ENCODE assay signal across 18 cellular contexts in genomic region chr7:51006483-51007235, GRCh38.
"Had no signal": no experiment of that assay in that cellular context is flagged by ENCODE, and none has a peak within 500 bp of the region (broad histone marks: within the 10 kb centered on the region; RNA-seq: fewer than 3 reads in every experiment).

No MANE protein-coding gene starts in this region.

- H3K9me3 ChIP-seq: breast epithelium, neutrophil, spleen had no signal

- H3K4me3 ChIP-seq: breast epithelium, hepatocyte, spleen had no signal

- H3K79me2 ChIP-seq: hepatocyte had no signal

- H3K4me2 ChIP-seq: hepatocyte had no signal

- H3K9me3 Mint-ChIP-seq: activated naive CD8-positive, alpha-beta T cell treated with anti-CD3 and anti-CD28 coated beads for 36 hours; naive thymus-derived CD8-positive, alpha-beta T cell; stimulated activated memory B cell treated with anti-CD40 and anti-IgM and Interleukin-4, amounts not matched to agents 10 μg/mL and 1 μg/mL and 100 μg/mL, for 72 hours had no signal

- H3K4me3 Mint-ChIP-seq: activated naive CD8-positive, alpha-beta T cell treated with anti-CD3 and anti-CD28 coated beads for 36 hours; naive thymus-derived CD8-positive, alpha-beta T cell; stimulated activated memory B cell treated with anti-CD40 and anti-IgM and Interleukin-4, amounts not matched to agents 10 μg/mL and 1 μg/mL and 100 μg/mL, for 72 hours had no signal

- H3K36me3 ChIP-seq: breast epithelium, neutrophil, spleen had no signal

- ATAC-seq: naive thymus-derived CD8-positive, alpha-beta T cell; right cardiac atrium; stimulated activated memory B cell treated with anti-CD40 and anti-IgM and Interleukin-4, amounts not matched to agents 10 μg/mL and 1 μg/mL and 100 μg/mL, for 72 hours had no signal

- H3K27me3 ChIP-seq: breast epithelium, hepatocyte, neutrophil, spleen had no signal

- DNase-seq: activated CD4-positive, alpha-beta T cell treated with anti-CD3 and anti-CD28 coated beads, Interleukin-2, amount 50 U/mL, for 4 hours; activated CD4-positive, CD25-positive, alpha-beta regulatory T cell treated with anti-CD3 and anti-CD28 coated beads, Interleukin-2, amount 50 U/mL, for 72 hours; activated gamma-delta T cell; activated naive CD8-positive, alpha-beta T cell treated with anti-CD3 and anti-CD28 coated beads for 36 hours; activated T-cell treated with anti-CD3 and anti-CD28 coated beads, Interleukin-2, amount 50 U/mL, for 48 hours; kidney glomerular epithelial cell; midbrain; naive thymus-derived CD8-positive, alpha-beta T cell; right cardiac atrium; spleen; stimulated activated CD4-positive, alpha-beta T cell treated with anti-CD3 and anti-CD28 coated beads, Interleukin-1b, Interleukin-23, amount 100 ng/mL, for 48 hours; substantia nigra; T-helper 2 cell; trophoblast cell had no signal

- H3K27ac ChIP-seq: breast epithelium, hepatocyte, neutrophil, spleen had no signal

- H3K4me1 ChIP-seq: breast epithelium, spleen had no signal

- H3K36me3 Mint-ChIP-seq: activated naive CD8-positive, alpha-beta T cell treated with anti-CD3 and anti-CD28 coated beads for 36 hours; naive thymus-derived CD8-positive, alpha-beta T cell; stimulated activated memory B cell treated with anti-CD40 and anti-IgM and Interleukin-4, amounts not matched to agents 10 μg/mL and 1 μg/mL and 100 μg/mL, for 72 hours had no signal

- H3K27me3 Mint-ChIP-seq: activated naive CD8-positive, alpha-beta T cell treated with anti-CD3 and anti-CD28 coated beads for 36 hours; stimulated activated memory B cell treated with anti-CD40 and anti-IgM and Interleukin-4, amounts not matched to agents 10 μg/mL and 1 μg/mL and 100 μg/mL, for 72 hours had no signal

- H3K27ac Mint-ChIP-seq: activated naive CD8-positive, alpha-beta T cell treated with anti-CD3 and anti-CD28 coated beads for 36 hours; naive thymus-derived CD8-positive, alpha-beta T cell; stimulated activated memory B cell treated with anti-CD40 and anti-IgM and Interleukin-4, amounts not matched to agents 10 μg/mL and 1 μg/mL and 100 μg/mL, for 72 hours had no signal

- H3K4me1 Mint-ChIP-seq: activated naive CD8-positive, alpha-beta T cell treated with anti-CD3 and anti-CD28 coated beads for 36 hours; stimulated activated memory B cell treated with anti-CD40 and anti-IgM and Interleukin-4, amounts not matched to agents 10 μg/mL and 1 μg/mL and 100 μg/mL, for 72 hours had no signal

- H2AFZ ChIP-seq: hepatocyte had no signal
